In genomic region chrX:55160685-55161552, GRCh38 we compare ENCODE assay signal across 1 cellular context.
TF ChIP-seq lines count a peak whose summit lies in the region.

No MANE protein-coding gene starts in this region.

TF ChIP-seq in HepG2, 621 proteins besides CTCF, POLR2A, EP300 and RAD21 (continued from another document and continues in another):
- TF ChIP-seq ZNF142 (CRISPR knock-in tag; IDR thresholded peaks at IDR 0.05) (no peak), ZMAT5 (CRISPR knock-in tag; IDR thresholded peaks at IDR 0.05; ENCODE audit: borderline replicate concordance, low read depth) (no peak), FOXJ3 (CRISPR knock-in tag; IDR thresholded peaks at IDR 0.05; ENCODE audit: borderline replicate concordance) (peak; percentile 12; the same call in 1 of the 2 replicates), TMF1 (CRISPR knock-in tag; IDR thresholded peaks at IDR 0.05; ENCODE audit: low read depth) (no peak), CBX2 (IDR thresholded peaks at IDR 0.05; ENCODE audit: low read depth, low read length) (no peak), CBX2 (CRISPR knock-in tag; IDR thresholded peaks at IDR 0.05; ENCODE audit: low read depth) (no peak), ZNF24 (IDR thresholded peaks at IDR 0.05) (no peak), SOX6 (IDR thresholded peaks at IDR 0.05) (no peak), SOX6 (CRISPR knock-in tag; IDR thresholded peaks at IDR 0.05) (peak; percentile 55), TSC22D2 (CRISPR knock-in tag; IDR thresholded peaks at IDR 0.05; ENCODE audit: borderline replicate concordance) (0 out of 2 replicates have a peak, but pooled peaks have one; percentile 37), BRCA1 (CRISPR knock-in tag; IDR thresholded peaks at IDR 0.05) (no peak), YEATS4 (CRISPR knock-in tag; IDR thresholded peaks at IDR 0.05; ENCODE audit: borderline replicate concordance) (peak; percentile 49; the same call in 1 of the 2 replicates), ZMAT3 (CRISPR knock-in tag; conservative IDR thresholded peaks at IDR 0.05) (0 out of 2 replicates have a peak, but pooled peaks have one; percentile 60), CREBL2 (CRISPR knock-in tag; IDR thresholded peaks at IDR 0.05; ENCODE audit: borderline replicate concordance) (no peak), ZNF30 (CRISPR knock-in tag; IDR thresholded peaks at IDR 0.05) (no peak), HCFC1 (IDR thresholded peaks at IDR 0.05; ENCODE audit: low read depth, low read length) (no peak), GABPA (IDR thresholded peaks at IDR 0.05; ENCODE audit: low read depth, low read length) (peak; percentile 81), GABPA (CRISPR knock-in tag; IDR thresholded peaks at IDR 0.05; ENCODE audit: low read depth) (peak; percentile 93), ZNF274 (CRISPR knock-in tag; IDR thresholded peaks at IDR 0.05) (no peak), ZNF235 (CRISPR knock-in tag; IDR thresholded peaks at IDR 0.05; ENCODE audit: borderline replicate concordance) (no peak), ZBTB8A (CRISPR knock-in tag; IDR thresholded peaks at IDR 0.05; ENCODE audit: borderline replicate concordance, low read depth) (no peak), ZNF557 (CRISPR knock-in tag; IDR thresholded peaks at IDR 0.05) (no peak), E2F5 (CRISPR knock-in tag; conservative IDR thresholded peaks at IDR 0.05) (no peak), ESRRA (CRISPR knock-in tag; IDR thresholded peaks at IDR 0.05; ENCODE audit: low read depth) (no peak), KDM6A (CRISPR knock-in tag; IDR thresholded peaks at IDR 0.05; ENCODE audit: low read depth) (no peak), FOXK2 (IDR thresholded peaks at IDR 0.05) (no peak), MXD3 (CRISPR knock-in tag; IDR thresholded peaks at IDR 0.05) (peak; percentile 41; the same call in 1 of the 2 replicates), ZNF781 (CRISPR knock-in tag; IDR thresholded peaks at IDR 0.05; ENCODE audit: borderline replicate concordance, not compliant biosample characterization) (no peak), ATAD3A (CRISPR knock-in tag; IDR thresholded peaks at IDR 0.05) (no peak), ZNF337 (CRISPR knock-in tag; IDR thresholded peaks at IDR 0.05; ENCODE audit: borderline replicate concordance, low read depth) (no peak), ZNF775 (CRISPR knock-in tag; IDR thresholded peaks at IDR 0.05; ENCODE audit: borderline replicate concordance) (no peak), ZFYVE20 (CRISPR knock-in tag; IDR thresholded peaks at IDR 0.05; ENCODE audit: borderline replicate concordance, low read depth) (no peak), ETV6 (CRISPR knock-in tag; conservative IDR thresholded peaks at IDR 0.05) (no peak), ZNF543 (CRISPR knock-in tag; IDR thresholded peaks at IDR 0.05) (no peak), SMARCC2 (IDR thresholded peaks at IDR 0.05) (no peak), SRY (CRISPR knock-in tag; IDR thresholded peaks at IDR 0.05) (no peak), ETS1 (CRISPR knock-in tag; IDR thresholded peaks at IDR 0.05) (no peak), ZBED4 (CRISPR knock-in tag; IDR thresholded peaks at IDR 0.05; ENCODE audit: borderline replicate concordance) (no peak), ZNF670 (CRISPR knock-in tag; IDR thresholded peaks at IDR 0.05; ENCODE audit: borderline replicate concordance) (no peak), MLX (CRISPR knock-in tag; IDR thresholded peaks at IDR 0.05) (no peak), SCMH1 (CRISPR knock-in tag; IDR thresholded peaks at IDR 0.05; ENCODE audit: borderline replicate concordance) (no peak), ZBTB26 (CRISPR knock-in tag; IDR thresholded peaks at IDR 0.05; ENCODE audit: borderline replicate concordance) (no peak; the same call in 1 of the 2 replicates), RBFOX2 (IDR thresholded peaks at IDR 0.05; ENCODE audit: low read depth, low read length) (peak; percentile 86), ZFP36L1 (CRISPR knock-in tag; IDR thresholded peaks at IDR 0.05) (no peak), KAT8 (CRISPR knock-in tag; IDR thresholded peaks at IDR 0.05) (peak; percentile 75), ZNF709 (CRISPR knock-in tag; IDR thresholded peaks at IDR 0.05) (no peak), CREB3 (CRISPR knock-in tag; IDR thresholded peaks at IDR 0.05) (no peak), BHLHE40 (IDR thresholded peaks at IDR 0.05; ENCODE audit: low read length) (no peak), ZNF546 (CRISPR knock-in tag; conservative IDR thresholded peaks at IDR 0.05) (no peak), CC2D1A (CRISPR knock-in tag; IDR thresholded peaks at IDR 0.05) (no peak), ZSCAN29 (CRISPR knock-in tag; conservative IDR thresholded peaks at IDR 0.05) (no peak), PHF5A (CRISPR knock-in tag; IDR thresholded peaks at IDR 0.05; ENCODE audit: low read depth, unreplicated experiment) (no peak), ATF5 (CRISPR knock-in tag; IDR thresholded peaks at IDR 0.05; ENCODE audit: low read depth) (no peak), MEF2D (CRISPR knock-in tag; IDR thresholded peaks at IDR 0.05) (no peak), HDAC1 (CRISPR knock-in tag; IDR thresholded peaks at IDR 0.05) (peak; percentile 62)
